ENCODE assay signal across 24 cellular contexts in the genomic region with DNA sequence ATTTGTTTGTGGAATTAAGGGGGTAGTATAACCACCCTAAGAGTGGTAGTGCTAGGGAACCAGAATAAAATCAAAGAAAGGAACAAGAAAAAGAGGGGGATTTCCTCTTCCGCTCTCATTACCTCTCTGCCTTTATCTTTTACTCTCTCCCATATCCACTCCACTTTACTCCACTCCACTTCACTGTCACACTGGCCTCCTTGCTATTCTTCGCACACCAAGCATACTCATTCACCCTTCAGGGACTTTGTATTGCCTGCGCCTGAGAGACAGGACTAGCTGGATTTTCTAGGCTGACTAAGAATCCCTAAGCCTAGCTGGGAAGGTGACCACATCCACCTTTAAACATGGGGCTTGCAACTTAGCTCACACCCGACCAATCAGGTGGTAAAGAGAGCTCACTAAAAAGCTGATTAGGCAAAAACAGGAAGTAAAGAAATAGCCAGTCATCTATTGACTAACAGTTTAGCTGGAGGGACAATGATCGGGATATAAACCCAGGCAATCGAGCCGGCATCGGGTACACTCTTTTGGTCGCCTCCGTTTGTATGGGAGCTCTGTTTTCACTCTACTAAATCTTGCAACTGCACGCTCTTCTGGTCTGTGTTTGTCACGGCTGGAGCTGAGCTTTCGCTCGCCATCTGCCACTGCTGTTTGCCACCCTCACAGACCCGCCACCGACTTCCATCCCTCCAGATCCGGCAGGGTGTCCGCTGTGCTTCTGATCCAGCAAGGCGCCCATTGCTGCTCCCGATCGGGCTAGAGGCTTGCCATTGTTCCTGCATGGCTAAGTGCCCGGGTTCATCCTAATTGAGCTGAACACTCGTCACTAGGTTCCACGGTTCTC.
A peak's percentile ranks its signal among the peaks of the same experiment; 100 is the strongest.
DNase-seq lines count a peak whose midpoint lies in the region; FAIRE-seq and TF ChIP-seq lines count a peak whose summit lies in the region.
"Had no signal": no experiment of that assay in that cellular context is flagged by ENCODE, and none has a peak within 500 bp of the region (broad histone marks: within the 10 kb centered on the region; RNA-seq: fewer than 3 reads in every experiment).

No MANE protein-coding gene starts in this region.

- no peak overlapping the region for H3K27ac ChIP-seq in breast epithelium
- H3K27ac ChIP-seq: HL-60, PC-9, RWPE1 had no signal

- FAIRE-seq in GM12892 (lab: Jason Lieb, UNC) (peak; percentile 62), HTR-8/SVneo (lab: Jason Lieb, UNC) (no peak)
- FAIRE-seq: GM12891 had no signal

- TF ChIP-seq CTCF in epithelial cell of esophagus (IDR thresholded peaks at IDR 0.05; ENCODE audit: insufficient read depth, low read depth, low read length, missing control alignments) (no peak), breast epithelium (IDR thresholded peaks at IDR 0.05) (no peak)

- H3K4me3 ChIP-seq in epithelial cell of esophagus (ENCODE audit: low read length), result peak overlapping the region; percentile 9
- no peak overlapping the region for H3K4me3 ChIP-seq in breast epithelium
- H3K4me3 ChIP-seq: MG63, PC-9 had no signal

- no peaks in the 10 kb centered on the region for H3K27me3 ChIP-seq in breast epithelium
- H3K27me3 ChIP-seq: BE2C, MG63 had no signal

- TF ChIP-seq POLR2A in GM12892 (IDR thresholded peaks at IDR 0.05; ENCODE audit: low read depth, low read length) (no peak), breast epithelium (IDR thresholded peaks at IDR 0.05) (no peak)

- no peaks in the 10 kb centered on the region for H3K9me3 ChIP-seq in breast epithelium
- H3K9me3 ChIP-seq: BE2C, MG63 had no signal

- H3K36me3 ChIP-seq in breast epithelium, result no peaks in the 10 kb centered on the region
- H3K36me3 ChIP-seq: BE2C, MG63 had no signal

- intact Hi-C loops in breast epithelium (cut with DNase I; ENCODE audit: low total_unique reads), result no loop called here

- DNase-seq in DMS53 (lab: John Stamatoyannopoulos, UW) (peak; percentile 75), GM12892 (ENCODE audit: insufficient read length) (no peak), NCI-H774 (lab: John Stamatoyannopoulos, UW) (peak; percentile 10), epithelial cell of esophagus (ENCODE audit: low read depth) (peak; percentile 82), breast epithelium (ENCODE audit: low spot score in 2 of 2) (no peak), HTR-8/SVneo (ENCODE audit: insufficient read length, low spot score) (no peak), UCSD-AML1 (lab: John Stamatoyannopoulos, UW; ENCODE audit: unreplicated experiment) (no peak), OCI-M1 (lab: John Stamatoyannopoulos, UW) (no peak)
- DNase-seq: BE2C; CD4-positive, CD25-positive, alpha-beta regulatory T cell; DMS79; GF-D8; H7; KG1; MG63; NCI-H2029; NCI-H446 treated with DMSO at 0.1 percent for 48 hours; NCI-H526; NK-92 treated with Interleukin-12 subunit alpha and Interleukin-12 subunit beta, amount 100 ng/mL, for 24 hours; PC-9; SHP77 had no signal

- no peaks in the 10 kb centered on the region for H3K4me1 ChIP-seq in breast epithelium
- H3K4me1 ChIP-seq: BE2C had no signal

Comparison
In these comparisons a context has a peak if more than half of its experiments do, and no peak if none do; other contexts are left out.
1. DNase-seq: peak in DMS53 (single experiment), NCI-H774 (single experiment) and epithelial cell of esophagus (single experiment); none in GM12892 (single experiment), breast epithelium (0 of 2), HTR-8/SVneo (single experiment), UCSD-AML1 (single experiment) and OCI-M1 (single experiment).